ENCODE assay signal across 14 cellular contexts in the genomic region with DNA sequence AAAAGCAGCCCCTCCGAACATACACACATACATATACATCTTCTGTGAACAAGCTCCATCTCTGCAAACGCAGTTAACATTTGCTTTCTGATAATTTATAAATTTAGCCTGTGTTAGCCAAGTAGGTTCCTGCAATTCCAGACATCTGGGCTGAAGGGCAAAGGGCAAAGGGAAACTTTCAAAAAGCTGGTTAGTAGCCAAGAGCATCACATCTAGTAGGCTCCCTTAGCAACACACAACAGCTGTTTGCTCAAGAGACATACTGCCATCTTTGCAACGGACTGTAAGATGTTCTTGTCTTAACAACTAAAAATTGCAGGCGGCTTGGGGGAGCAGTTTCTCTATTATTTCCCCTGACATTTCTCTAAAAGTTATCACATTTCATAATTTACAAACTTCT.
DNase-seq lines count a peak whose midpoint lies in the region; TF ChIP-seq lines count a peak whose summit lies in the region.
"Had no signal": no experiment of that assay in that cellular context is flagged by ENCODE, and none has a peak within 500 bp of the region (broad histone marks: within the 10 kb centered on the region; RNA-seq: fewer than 3 reads in every experiment).

No MANE protein-coding gene starts in this region.

- no TSS peak for BruUV-seq in mammary epithelial cell (replicated peaks; lab: Mats Ljungman, UMichigan)

- H3K27me3 ChIP-seq in mammary epithelial cell (ENCODE audit: insufficient read depth, low read length) (no peaks in the 10 kb centered on the region), tibial artery (no peaks in the 10 kb centered on the region)

- no peaks in the 10 kb centered on the region for H3K36me3 ChIP-seq in mammary epithelial cell (ENCODE audit: insufficient read depth, low read length)
- H3K36me3 ChIP-seq in tibial artery: no peaks in the 10 kb centered on the region

- TF ChIP-seq CTCF in mammary epithelial cell (conservative IDR thresholded peaks at IDR 0.05 in 1 of 2, IDR thresholded peaks at IDR 0.05 in 1 of 2; ENCODE audit: extremely low read depth in 1 of 2, insufficient read depth in 1 of 2, low read depth in 1 of 2, low read length in 2 of 2) (no peak), foreskin fibroblast (IDR thresholded peaks at IDR 0.05; ENCODE audit: low read depth, low read length) (no peak), tibial artery (IDR thresholded peaks at IDR 0.05) (no peak)

- peak overlapping the region; percentile 49 to 59 (median 54) for H3K4me3 ChIP-seq in mammary epithelial cell (replicated peaks in 1 of 3; ENCODE audit: insufficient read depth in 1 of 3, low read depth in 2 of 3, low read length in 3 of 3)
- H3K4me3 ChIP-seq in foreskin fibroblast (ENCODE audit: low read depth in 1 of 2, low read length in 2 of 2): no peak overlapping the region
- peak overlapping the region; percentile 53 to 55 for H3K4me3 ChIP-seq in tibial artery

- DNase-seq in mammary epithelial cell: no peak
- DNase-seq in foreskin fibroblast: peak; percentile 66 to 83
- DNase-seq in myocyte (ENCODE audit: low read depth): peak; percentile 52
- DNase-seq in tibial artery: no peak
- no peak for DNase-seq in stimulated activated CD4-positive, alpha-beta T cell treated with anti-CD3 and anti-CD28 coated beads, Interleukin-4, amount 100 ng/mL, for 1 hour
- DNase-seq in NOMO-1 treated with DMSO at 0.1 percent for 48 hours (lab: John Stamatoyannopoulos, UW; ENCODE audit: unreplicated experiment): no peak
- no peak for DNase-seq in EL
- DNase-seq: activated CD4-positive, alpha-beta T cell treated with anti-CD3 and anti-CD28 coated beads for 48 hours; activated T-cell treated with anti-CD3 and anti-CD28 coated beads, Interleukin-2, amount 50 U/mL, for 1 hour; effector memory CD8-positive, alpha-beta T cell; KBM-7; NCI-H1436 treated with DMSO at 0.1 percent for 48 hours; NCI-H748 treated with DMSO at 0.1 percent for 48 hours; stimulated activated CD4-positive, alpha-beta T cell treated with anti-CD3 and anti-CD28 coated beads, Interleukin-2, amount 100 ng/mL, for 48 hours had no signal

- H3K4me1 ChIP-seq in mammary epithelial cell (ENCODE audit: insufficient read depth, low read length) (peaks cover 53% of the 10 kb centered on the region), tibial artery (peaks cover 5 to 39% (median 26%) of the 10 kb centered on the region in 4 donors)

- intact Hi-C loops in mammary epithelial cell (cut with micrococcal nuclease): no loop called here
- intact Hi-C loops in tibial artery (cut with DNase I; ENCODE audit: low total_unique reads): loop anchor here (10.0 kb wide), 1 partner anchor 49 kb away; no protein-coding TSS in a partner anchor

- H3K9ac ChIP-seq in mammary epithelial cell (ENCODE audit: insufficient read depth, low read length): no peak overlapping the region

- H3K27ac ChIP-seq in mammary epithelial cell (ENCODE audit: insufficient read depth, low read depth, low read length) (peak overlapping the region; percentile 96), tibial artery (peak overlapping the region; percentile 80 to 84)

- in situ Hi-C loops in mammary epithelial cell (cut with MboI; ENCODE audit: low sequenced_read_pairs in 2 of 2): no loop called here

- no peaks in the 10 kb centered on the region for H4K20me1 ChIP-seq in mammary epithelial cell (ENCODE audit: insufficient read depth, low read length)

- WGBS in mammary epithelial cell (ENCODE audit: low coverage, missing lambda C conversion rate): 29% methylated on average over 4 of the region's 4 CpGs

- dilution Hi-C loops in mammary epithelial cell (cut with HindIII; ENCODE audit: low sequenced_read_pairs): no loop called here

- peaks cover 85% of the 10 kb centered on the region for H3K79me2 ChIP-seq in mammary epithelial cell (ENCODE audit: insufficient read depth, low read length)

- CTCF ChIA-PET in mammary epithelial cell (lab: Charles Lee; ENCODE audit: low non-redundant PET): no interaction called here

- H3K9me3 ChIP-seq in mammary epithelial cell (replicated peaks; ENCODE audit: insufficient read depth, low read length): no peaks in the 10 kb centered on the region
- H3K9me3 ChIP-seq in tibial artery: no peaks in the 10 kb centered on the region

- no peak overlapping the region for H2AFZ ChIP-seq in mammary epithelial cell (ENCODE audit: low read depth, low read length)

- peak overlapping the region; percentile 93 for H3K4me2 ChIP-seq in mammary epithelial cell (ENCODE audit: insufficient read depth, low read depth, low read length)

Comparison
In these comparisons a context has a peak if more than half of its experiments do, and no peak if none do; other contexts are left out.
1. DNase-seq: peak in foreskin fibroblast (2 of 2) and myocyte (single experiment); none in mammary epithelial cell (single experiment), tibial artery (0 of 2), stimulated activated CD4-positive, alpha-beta T cell treated with anti-CD3 and anti-CD28 coated beads, Interleukin-4, amount 100 ng/mL, for 1 hour (single experiment), NOMO-1 treated with DMSO at 0.1 percent for 48 hours (single experiment) and EL (single experiment).
2. H3K4me3 ChIP-seq: peak in mammary epithelial cell (3 of 3) and tibial artery (2 of 2); none in foreskin fibroblast (0 of 2).